Comparison of ENCODE assay signal across 9 cellular contexts in genomic region chr3:186967686-186968085, GRCh38. TPM values are rescaled to one million over a fixed set of nuclear protein-coding genes. Genes with fewer than 3 reads are reported as not detected.
DNase-seq lines count a peak whose midpoint lies in the region; ATAC-seq and TF ChIP-seq lines count a peak whose summit lies in the region.
"Had no signal": no experiment of that assay in that cellular context is flagged by ENCODE, and none has a peak within 500 bp of the region (broad histone marks: within the 10 kb centered on the region; RNA-seq: fewer than 3 reads in every experiment).

No MANE protein-coding gene starts in this region.

- 58 to 69% methylated on average over 7 of the region's 7 CpGs for WGBS in thyroid gland, 2 donors

- CTCF ChIA-PET in activated CD8-positive, alpha-beta memory T cell treated with anti-CD3 and anti-CD28 coated beads, Interleukin-2, amount 10 ng/mL, durations not matched to agents 7 days and 5 days (lab: Charles Lee): interaction anchor here (0.9 kb wide), 2 partner anchors 118 to 146 kb away, joined by 3 to 5 read pairs; no protein-coding TSS in a partner anchor

- no peak overlapping the region for H2AFZ ChIP-seq in Karpas-422 (ENCODE audit: low read length)

- H3K79me2 ChIP-seq in Karpas-422 (ENCODE audit: low read length): peaks cover 84% of the 10 kb centered on the region

- DNase-seq in activated CD8-positive, alpha-beta memory T cell treated with anti-CD3 and anti-CD28 coated beads, Interleukin-2, amount 10 ng/mL, durations not matched to agents 7 days and 5 days: no peak
- no peak for DNase-seq in activated CD8-positive, alpha-beta memory T cell treated with anti-CD3 and anti-CD28 coated beads, Interleukin-2, amount 50 U/mL, for 48 hours
- DNase-seq in activated T-helper 1 cell treated with anti-CD3 and anti-CD28 coated beads, Interleukin-12 subunit alpha, Interleukin-12 subunit beta, Interleukin-2, Interleukin-4 antibody, amounts not matched to agents 30 ng/mL and 10 ng/mL and 1 ng/mL, durations not matched to agents 14 hours and 24 hours and 36 hours (ENCODE audit: low spot score): no peak
- DNase-seq in immature natural killer cell (no peak), thyroid gland (peak in 1 of 2 donors; percentile 11), SK-N-DZ (ENCODE audit: low spot score) (no peak), Karpas-422 (no peak)
- no peak for DNase-seq in activated CD4-positive, CD25-positive, alpha-beta regulatory T cell (lab: John Stamatoyannopoulos, UW)
- DNase-seq: trophoblast cell had no signal

- no peak overlapping the region for H3K4me3 Mint-ChIP-seq in activated CD8-positive, alpha-beta memory T cell treated with anti-CD3 and anti-CD28 coated beads, Interleukin-2, amount 10 ng/mL, durations not matched to agents 7 days and 5 days
- H3K4me3 Mint-ChIP-seq in activated T-helper 1 cell treated with anti-CD3 and anti-CD28 coated beads, Interleukin-12 subunit alpha, Interleukin-12 subunit beta, Interleukin-2, Interleukin-4 antibody, amounts not matched to agents 30 ng/mL and 10 ng/mL and 1 ng/mL, durations not matched to agents 14 hours and 24 hours and 36 hours: no peak overlapping the region
- H3K4me3 Mint-ChIP-seq in immature natural killer cell: no peak overlapping the region

- TF ChIP-seq CTCF in thyroid gland (IDR thresholded peaks at IDR 0.05): no peak

- H3K9me3 Mint-ChIP-seq in activated CD8-positive, alpha-beta memory T cell treated with anti-CD3 and anti-CD28 coated beads, Interleukin-2, amount 10 ng/mL, durations not matched to agents 7 days and 5 days (ENCODE audit: low read depth): no peaks in the 10 kb centered on the region
- H3K9me3 Mint-ChIP-seq in activated T-helper 1 cell treated with anti-CD3 and anti-CD28 coated beads, Interleukin-12 subunit alpha, Interleukin-12 subunit beta, Interleukin-2, Interleukin-4 antibody, amounts not matched to agents 30 ng/mL and 10 ng/mL and 1 ng/mL, durations not matched to agents 14 hours and 24 hours and 36 hours: no peaks in the 10 kb centered on the region
- no peaks in the 10 kb centered on the region for H3K9me3 Mint-ChIP-seq in immature natural killer cell

- no peaks in the 10 kb centered on the region for H3K9me3 ChIP-seq in thyroid gland
- H3K9me3 ChIP-seq in Karpas-422 (ENCODE audit: low read length): no peaks in the 10 kb centered on the region

- H3K27ac Mint-ChIP-seq in activated CD8-positive, alpha-beta memory T cell treated with anti-CD3 and anti-CD28 coated beads, Interleukin-2, amount 10 ng/mL, durations not matched to agents 7 days and 5 days: peak overlapping the region; percentile 27
- H3K27ac Mint-ChIP-seq in activated T-helper 1 cell treated with anti-CD3 and anti-CD28 coated beads, Interleukin-12 subunit alpha, Interleukin-12 subunit beta, Interleukin-2, Interleukin-4 antibody, amounts not matched to agents 30 ng/mL and 10 ng/mL and 1 ng/mL, durations not matched to agents 14 hours and 24 hours and 36 hours: peak overlapping the region; percentile 31
- H3K27ac Mint-ChIP-seq in immature natural killer cell: peak overlapping the region; percentile 62 to 91 (median 88)

- H4K20me1 ChIP-seq in Karpas-422 (ENCODE audit: insufficient read depth, low read depth, low read length): 0 out of 2 replicates have a peak, but pooled peaks cover 4% of the 10 kb centered on the region

- H3K4me1 ChIP-seq in thyroid gland: peaks cover 27 to 39% of the 10 kb centered on the region in 2 donors
- H3K4me1 ChIP-seq in Karpas-422 (ENCODE audit: low read length): no peaks in the 10 kb centered on the region

- H3K9ac ChIP-seq in Karpas-422 (ENCODE audit: low read length): no peak overlapping the region

- no peaks in the 10 kb centered on the region for H3K27me3 Mint-ChIP-seq in activated CD8-positive, alpha-beta memory T cell treated with anti-CD3 and anti-CD28 coated beads, Interleukin-2, amount 10 ng/mL, durations not matched to agents 7 days and 5 days
- no peaks in the 10 kb centered on the region for H3K27me3 Mint-ChIP-seq in activated T-helper 1 cell treated with anti-CD3 and anti-CD28 coated beads, Interleukin-12 subunit alpha, Interleukin-12 subunit beta, Interleukin-2, Interleukin-4 antibody, amounts not matched to agents 30 ng/mL and 10 ng/mL and 1 ng/mL, durations not matched to agents 14 hours and 24 hours and 36 hours (ENCODE audit: insufficient read depth)
- peaks cover 0 to 2% (median 0%) of the 10 kb centered on the region in 3 donors for H3K27me3 Mint-ChIP-seq in immature natural killer cell (ENCODE audit: low read depth in 3 of 3)

- TF ChIP-seq POLR2A in thyroid gland (IDR thresholded peaks at IDR 0.05): no peak

- ATAC-seq in activated CD8-positive, alpha-beta memory T cell treated with anti-CD3 and anti-CD28 coated beads, Interleukin-2, amount 10 ng/mL, durations not matched to agents 7 days and 5 days: no peak

- peaks cover 22% of the 10 kb centered on the region for H3K4me1 Mint-ChIP-seq in activated CD8-positive, alpha-beta memory T cell treated with anti-CD3 and anti-CD28 coated beads, Interleukin-2, amount 10 ng/mL, durations not matched to agents 7 days and 5 days
- H3K4me1 Mint-ChIP-seq in activated T-helper 1 cell treated with anti-CD3 and anti-CD28 coated beads, Interleukin-12 subunit alpha, Interleukin-12 subunit beta, Interleukin-2, Interleukin-4 antibody, amounts not matched to agents 30 ng/mL and 10 ng/mL and 1 ng/mL, durations not matched to agents 14 hours and 24 hours and 36 hours (ENCODE audit: low read depth): peaks cover 64% of the 10 kb centered on the region
- peaks cover 34 to 88% of the 10 kb centered on the region in 2 donors for H3K4me1 Mint-ChIP-seq in immature natural killer cell

- H3K27me3 ChIP-seq in thyroid gland: no peaks in the 10 kb centered on the region
- H3K27me3 ChIP-seq in Karpas-422 (ENCODE audit: low read length): no peaks in the 10 kb centered on the region

- H3K4me3 ChIP-seq in thyroid gland (replicated peaks in 1 of 3): no peak overlapping the region
- no peak overlapping the region for H3K4me3 ChIP-seq in Karpas-422 (ENCODE audit: low read length)

- H3K36me3 ChIP-seq in thyroid gland: peaks cover 0 to 12% of the 10 kb centered on the region in 2 donors
- H3K36me3 ChIP-seq in Karpas-422 (ENCODE audit: insufficient read depth, low read length): peaks cover 67% of the 10 kb centered on the region

- H3K36me3 Mint-ChIP-seq in activated CD8-positive, alpha-beta memory T cell treated with anti-CD3 and anti-CD28 coated beads, Interleukin-2, amount 10 ng/mL, durations not matched to agents 7 days and 5 days: peaks cover 58% of the 10 kb centered on the region
- H3K36me3 Mint-ChIP-seq in activated T-helper 1 cell treated with anti-CD3 and anti-CD28 coated beads, Interleukin-12 subunit alpha, Interleukin-12 subunit beta, Interleukin-2, Interleukin-4 antibody, amounts not matched to agents 30 ng/mL and 10 ng/mL and 1 ng/mL, durations not matched to agents 14 hours and 24 hours and 36 hours (ENCODE audit: low read depth): peaks cover 50% of the 10 kb centered on the region
- H3K36me3 Mint-ChIP-seq in immature natural killer cell: peaks cover 8 to 27% (median 17%) of the 10 kb centered on the region in 3 donors

- H3K27ac ChIP-seq in thyroid gland (peak overlapping the region in 2 of 3 donors; percentile 44 to 70), Karpas-422 (ENCODE audit: low read length) (no peak overlapping the region)

- no peaks in the 10 kb centered on the region for H3K9me2 ChIP-seq in Karpas-422 (replicated peaks; ENCODE audit: insufficient read depth, low read length)

- intact Hi-C loops in activated T-helper 1 cell treated with anti-CD3 and anti-CD28 coated beads, Interleukin-12 subunit alpha, Interleukin-12 subunit beta, Interleukin-2, Interleukin-4 antibody, amounts not matched to agents 30 ng/mL and 10 ng/mL and 1 ng/mL, durations not matched to agents 14 hours and 24 hours and 36 hours (cut with micrococcal nuclease): no loop called here
- intact Hi-C loops in thyroid gland (cut with DNase I): no loop called here

- no peak overlapping the region for H3K4me2 ChIP-seq in Karpas-422 (ENCODE audit: low read depth, low read length, poor library complexity, severe bottlenecking)

RNA-seq across cellular contexts. Expression of gene ST6GAL1, which starts 37.4 kb away (rescaled TPM):
- 100 to 1,000 TPM in 1 of 2 experiments, 10 to 100 TPM in 1; 77.9 to 102 TPM for total RNA-seq in activated CD8-positive, alpha-beta memory T cell treated with anti-CD3 and anti-CD28 coated beads, Interleukin-2, amount 10 ng/mL, durations not matched to agents 7 days and 5 days
- total RNA-seq in activated T-helper 1 cell treated with anti-CD3 and anti-CD28 coated beads, Interleukin-12 subunit alpha, Interleukin-12 subunit beta, Interleukin-2, Interleukin-4 antibody, amounts not matched to agents 30 ng/mL and 10 ng/mL and 1 ng/mL, durations not matched to agents 14 hours and 24 hours and 36 hours: 147 and 148 TPM in 2 replicates
- polyA plus RNA-seq in immature natural killer cell: 100 to 1,000 TPM in 1 of 3 donors, 10 to 100 TPM in 2; 49.8 to 142 (median 74.4) TPM
- 100 to 1,000 TPM in 2 of 4 donors, 10 to 100 TPM in 2; 74.8 to 189 (median 113) TPM for total RNA-seq in thyroid gland
- 66.2 and 73.8 TPM in 2 replicates for polyA plus RNA-seq in SK-N-DZ (2014; cell fraction: cytosol; rRNA removed)
- 32.4 and 48.0 TPM in 2 replicates for polyA plus RNA-seq in SK-N-DZ (2014; cell fraction: nucleus; rRNA removed)
- total RNA-seq in Karpas-422 (2014; rRNA removed; shearing (Covaris generic); ENCODE audit: low replicate concordance): 304 and 416 TPM in 2 replicates

Comparison
In these comparisons a context has a peak if more than half of its experiments do, and no peak if none do; other contexts are left out.
1. H3K27ac Mint-ChIP-seq: peak in every context shown above with its lines; median percentile 88 in immature natural killer cell; 31 in activated T-helper 1 cell treated with anti-CD3 and anti-CD28 coated beads, Interleukin-12 subunit alpha, Interleukin-12 subunit beta, Interleukin-2, Interleukin-4 antibody, amounts not matched to agents 30 ng/mL and 10 ng/mL and 1 ng/mL, durations not matched to agents 14 hours and 24 hours and 36 hours; 27 in activated CD8-positive, alpha-beta memory T cell treated with anti-CD3 and anti-CD28 coated beads, Interleukin-2, amount 10 ng/mL, durations not matched to agents 7 days and 5 days.